Comparison of ENCODE assay signal across 16 cellular contexts in genomic region chr7:68107968-68108367, GRCh38.
A peak's percentile ranks its signal among the peaks of the same experiment; 100 is the strongest.
DNase-seq lines count a peak whose midpoint lies in the region; ATAC-seq, FAIRE-seq and TF ChIP-seq lines count a peak whose summit lies in the region.
"Had no signal": no experiment of that assay in that cellular context is flagged by ENCODE, and none has a peak within 500 bp of the region (broad histone marks: within the 10 kb centered on the region; RNA-seq: fewer than 3 reads in every experiment).

No MANE protein-coding gene starts in this region.

- H3K27ac Mint-ChIP-seq in astrocyte (ENCODE audit: unreplicated experiment), result no peak overlapping the region
- H3K27ac Mint-ChIP-seq: CD8-positive, alpha-beta T cell had no signal

- no peak overlapping the region for H3K4me3 Mint-ChIP-seq in astrocyte (ENCODE audit: unreplicated experiment)
- H3K4me3 Mint-ChIP-seq: CD8-positive, alpha-beta T cell had no signal

- peak; percentile 13 for DNase-seq in GM04503 (ENCODE audit: low read depth)
- peak; percentile 10 for DNase-seq in MV-4-11 (lab: John Stamatoyannopoulos, UW)
- peak; percentile 93 for DNase-seq in astrocyte (ENCODE audit: low read depth)
- DNase-seq in urothelium cell line (ENCODE audit: low spot score), result peak; percentile 64
- DNase-seq in globus pallidus (ENCODE audit: low spot score), result no peak
- no peak for DNase-seq in activated CD8-positive, alpha-beta memory T cell treated with anti-CD3 and anti-CD28 coated beads, Interleukin-2, amount 50 U/mL, for 48 hours
- DNase-seq: CD8-positive, alpha-beta T cell; GDM1; Karpas-422; NCI-H446; NK-92 treated with Interleukin-12 subunit alpha and Interleukin-12 subunit beta, amount 100 ng/mL, for 24 hours; PC-3 had no signal

- no peak for TF ChIP-seq CTCF in astrocyte (IDR thresholded peaks at IDR 0.05; ENCODE audit: insufficient read depth, low read depth, low read length)

- H4K20me1 ChIP-seq in astrocyte (ENCODE audit: insufficient read depth, low read length), result no peaks in the 10 kb centered on the region
- H4K20me1 ChIP-seq: BLaER1 had no signal

- no peak overlapping the region for H3K27ac ChIP-seq in astrocyte (ENCODE audit: low read depth, low read length)
- H3K27ac ChIP-seq: BLaER1, SJSA1 had no signal

- H3K4me3 ChIP-seq in astrocyte (ENCODE audit: insufficient read depth, low read depth, low read length), result no peak overlapping the region
- H3K4me3 ChIP-seq: BLaER1, SJSA1 had no signal

- H3K27me3 ChIP-seq in astrocyte (ENCODE audit: insufficient read depth, low read length), result peaks cover 7% of the 10 kb centered on the region
- H3K27me3 ChIP-seq: BLaER1, SJSA1 had no signal

- no peak overlapping the region for H2AFZ ChIP-seq in astrocyte (ENCODE audit: low read depth, low read length)

- H3K36me3 Mint-ChIP-seq in astrocyte (ENCODE audit: low read depth, unreplicated experiment), result no peaks in the 10 kb centered on the region
- H3K36me3 Mint-ChIP-seq: CD8-positive, alpha-beta T cell had no signal

- no peaks in the 10 kb centered on the region for H3K27me3 Mint-ChIP-seq in astrocyte (ENCODE audit: low read depth, unreplicated experiment)

- H3K36me3 ChIP-seq in astrocyte (ENCODE audit: insufficient read depth, low read length), result no peaks in the 10 kb centered on the region
- H3K36me3 ChIP-seq: BLaER1, SJSA1 had no signal

- H3K9me3 ChIP-seq in astrocyte (ENCODE audit: insufficient read depth, low read depth, low read length), result no peaks in the 10 kb centered on the region
- H3K9me3 ChIP-seq: BLaER1, SJSA1 had no signal

- no peaks in the 10 kb centered on the region for H3K79me2 ChIP-seq in astrocyte (ENCODE audit: insufficient read depth, low read length)

- ATAC-seq in GM21786 (IDR thresholded peaks at IDR 0.05; ENCODE audit: unreplicated experiment), result no peak
- ATAC-seq: CD8-positive, alpha-beta T cell; PC-3 had no signal

- H3K4me1 ChIP-seq in astrocyte (ENCODE audit: insufficient read depth, low read length), result no peaks in the 10 kb centered on the region
- H3K4me1 ChIP-seq: BLaER1, SJSA1 had no signal

- peak overlapping the region; percentile 24 for H3K4me2 ChIP-seq in astrocyte (ENCODE audit: low read length)
- H3K4me2 ChIP-seq: BLaER1 had no signal

- no peaks in the 10 kb centered on the region for H3K4me1 Mint-ChIP-seq in astrocyte (ENCODE audit: low read depth, unreplicated experiment)

- H3K9ac ChIP-seq in astrocyte (ENCODE audit: low read length), result no peak overlapping the region
- H3K9ac ChIP-seq: BLaER1 had no signal

- H3K9me3 Mint-ChIP-seq in astrocyte (ENCODE audit: unreplicated experiment), result peaks cover 14% of the 10 kb centered on the region

- FAIRE-seq in astrocyte (lab: Jason Lieb, UNC) (peak; percentile 45), urothelium cell line (lab: Jason Lieb, UNC) (no peak)
- FAIRE-seq: H1 had no signal

Comparison
In these comparisons a context has a peak if more than half of its experiments do, and no peak if none do; other contexts are left out.
1. DNase-seq: peak in GM04503 (single experiment), MV-4-11 (single experiment), astrocyte (single experiment) and urothelium cell line (single experiment); none in globus pallidus (single experiment) and activated CD8-positive, alpha-beta memory T cell treated with anti-CD3 and anti-CD28 coated beads, Interleukin-2, amount 50 U/mL, for 48 hours (single experiment).